ENCODE assay signal across 7 cellular contexts in genomic region chr20:11468880-11469279, GRCh38.
"Had no signal": no experiment of that assay in that cellular context is flagged by ENCODE, and none has a peak within 500 bp of the region (broad histone marks: within the 10 kb centered on the region; RNA-seq: fewer than 3 reads in every experiment).

No MANE protein-coding gene starts in this region.

- H3K4me3 Mint-ChIP-seq: H9, HFFc6 had no signal

- H3K27ac Mint-ChIP-seq: HFFc6 had no signal

- H3K4me3 ChIP-seq: K562 had no signal

- ATAC-seq: K562 had no signal

- DNase-seq: GOT3, H9, HCEC 1CT, HFFc6, IMR-90, KG1 had no signal

- H3K9me3 Mint-ChIP-seq: H9, HFFc6 had no signal
